In genomic region chr20:3904224-3904623, GRCh38 we compare ENCODE assay signal across 16 cellular contexts.
DNase-seq lines count a peak whose midpoint lies in the region; ATAC-seq and TF ChIP-seq lines count a peak whose summit lies in the region.
"Had no signal": no experiment of that assay in that cellular context is flagged by ENCODE, and none has a peak within 500 bp of the region (broad histone marks: within the 10 kb centered on the region; RNA-seq: fewer than 3 reads in every experiment).

No MANE protein-coding gene starts in this region.

- no peaks in the 10 kb centered on the region for H3K27me3 Mint-ChIP-seq in stimulated activated naive CD8-positive, alpha-beta T cell treated with anti-CD3 and anti-CD28 coated beads, Interleukin-15, Interleukin-2, amounts not matched to agents 100 ng/mL and 50 ng/mL, for 24 hours
- H3K27me3 Mint-ChIP-seq in stimulated activated naive CD8-positive, alpha-beta T cell treated with anti-CD3 and anti-CD28 coated beads, Interleukin-15, amount 100 ng/mL, for 72 hours, result no peaks in the 10 kb centered on the region
- H3K27me3 Mint-ChIP-seq in dendritic cell treated with granulocyte-macrophage colony-stimulating factor and Interleukin-4, amounts not matched to agents 40 ng/mL and 50 ng/mL, for 4 days, result no peaks in the 10 kb centered on the region
- H3K27me3 Mint-ChIP-seq: B cell had no signal

- DNase-seq in stimulated activated naive CD8-positive, alpha-beta T cell treated with anti-CD3 and anti-CD28 coated beads, Interleukin-15, amount 100 ng/mL, for 72 hours, result no peak
- DNase-seq in RWPE1 (ENCODE audit: low spot score), result no peak
- no peak for DNase-seq in NCI-H1436 treated with DMSO at 0.1 percent for 48 hours (lab: John Stamatoyannopoulos, UW)
- no peak for DNase-seq in stimulated activated CD4-positive, alpha-beta T cell treated with anti-CD3 and anti-CD28 coated beads, Interleukin-2, amount 100 ng/mL, for 24 hours
- DNase-seq in SW480 (ENCODE audit: low spot score), result no peak
- no peak for DNase-seq in CD1c-positive myeloid dendritic cell (ENCODE audit: extremely low spot score)
- DNase-seq: ACHN, NCI-H1048, NCI-H2227 treated with DMSO at 0.1 percent for 48 hours, NCI-H524 treated with DMSO at 0.1 percent for 48 hours, OCI-M1, RPMI8226 had no signal

- intact Hi-C loops in dendritic cell treated with granulocyte-macrophage colony-stimulating factor and Interleukin-4, amounts not matched to agents 40 ng/mL and 50 ng/mL, for 4 days (cut with micrococcal nuclease), result no loop called here

- H3K4me1 Mint-ChIP-seq in stimulated activated naive CD8-positive, alpha-beta T cell treated with anti-CD3 and anti-CD28 coated beads, Interleukin-15, Interleukin-2, amounts not matched to agents 100 ng/mL and 50 ng/mL, for 24 hours (ENCODE audit: low read depth), result peaks cover 88% of the 10 kb centered on the region
- H3K4me1 Mint-ChIP-seq in stimulated activated naive CD8-positive, alpha-beta T cell treated with anti-CD3 and anti-CD28 coated beads, Interleukin-15, amount 100 ng/mL, for 72 hours, result peaks cover 86% of the 10 kb centered on the region
- peaks cover 76% of the 10 kb centered on the region for H3K4me1 Mint-ChIP-seq in dendritic cell treated with granulocyte-macrophage colony-stimulating factor and Interleukin-4, amounts not matched to agents 40 ng/mL and 50 ng/mL, for 4 days (ENCODE audit: low read depth)

- POLR2A ChIA-PET in RWPE1 (lab: Yijun Ruan, JAX; ENCODE audit: low non-redundant PET), result no interaction called here

- no peak overlapping the region for H3K4me3 Mint-ChIP-seq in stimulated activated naive CD8-positive, alpha-beta T cell treated with anti-CD3 and anti-CD28 coated beads, Interleukin-15, Interleukin-2, amounts not matched to agents 100 ng/mL and 50 ng/mL, for 24 hours
- H3K4me3 Mint-ChIP-seq in stimulated activated naive CD8-positive, alpha-beta T cell treated with anti-CD3 and anti-CD28 coated beads, Interleukin-15, amount 100 ng/mL, for 72 hours, result peak overlapping the region in 1 of 2 donors; percentile 0
- H3K4me3 Mint-ChIP-seq in dendritic cell treated with granulocyte-macrophage colony-stimulating factor and Interleukin-4, amounts not matched to agents 40 ng/mL and 50 ng/mL, for 4 days, result no peak overlapping the region
- H3K4me3 Mint-ChIP-seq: B cell, GM23338 had no signal

- CTCF ChIA-PET in RWPE1 (lab: Yijun Ruan, JAX), result no interaction called here

- H3K36me3 Mint-ChIP-seq in stimulated activated naive CD8-positive, alpha-beta T cell treated with anti-CD3 and anti-CD28 coated beads, Interleukin-15, Interleukin-2, amounts not matched to agents 100 ng/mL and 50 ng/mL, for 24 hours (ENCODE audit: low read depth), result peaks cover 32% of the 10 kb centered on the region
- peaks cover 53% of the 10 kb centered on the region for H3K36me3 Mint-ChIP-seq in dendritic cell treated with granulocyte-macrophage colony-stimulating factor and Interleukin-4, amounts not matched to agents 40 ng/mL and 50 ng/mL, for 4 days (ENCODE audit: low read depth)

- ATAC-seq in stimulated activated naive CD8-positive, alpha-beta T cell treated with anti-CD3 and anti-CD28 coated beads, Interleukin-15, amount 100 ng/mL, for 72 hours, result no peak
- ATAC-seq: GM23338 had no signal

- H3K9me3 Mint-ChIP-seq in stimulated activated naive CD8-positive, alpha-beta T cell treated with anti-CD3 and anti-CD28 coated beads, Interleukin-15, Interleukin-2, amounts not matched to agents 100 ng/mL and 50 ng/mL, for 24 hours, result no peaks in the 10 kb centered on the region
- no peaks in the 10 kb centered on the region for H3K9me3 Mint-ChIP-seq in stimulated activated naive CD8-positive, alpha-beta T cell treated with anti-CD3 and anti-CD28 coated beads, Interleukin-15, amount 100 ng/mL, for 72 hours
- H3K9me3 Mint-ChIP-seq in dendritic cell treated with granulocyte-macrophage colony-stimulating factor and Interleukin-4, amounts not matched to agents 40 ng/mL and 50 ng/mL, for 4 days, result no peaks in the 10 kb centered on the region
- H3K9me3 Mint-ChIP-seq: GM23338 had no signal

- peak overlapping the region; percentile 40 for H3K27ac Mint-ChIP-seq in stimulated activated naive CD8-positive, alpha-beta T cell treated with anti-CD3 and anti-CD28 coated beads, Interleukin-15, Interleukin-2, amounts not matched to agents 100 ng/mL and 50 ng/mL, for 24 hours
- H3K27ac Mint-ChIP-seq in stimulated activated naive CD8-positive, alpha-beta T cell treated with anti-CD3 and anti-CD28 coated beads, Interleukin-15, amount 100 ng/mL, for 72 hours, result no peak overlapping the region
- H3K27ac Mint-ChIP-seq in dendritic cell treated with granulocyte-macrophage colony-stimulating factor and Interleukin-4, amounts not matched to agents 40 ng/mL and 50 ng/mL, for 4 days, result peak overlapping the region; percentile 82

- no peak for TF ChIP-seq CTCF in RWPE1 (conservative IDR thresholded peaks at IDR 0.05; ENCODE audit: low read depth)

- H3K27ac ChIP-seq in RWPE1, result peak overlapping the region; percentile 71; the same call in 1 of the 2 replicates

Comparison
In these comparisons a context has a peak if more than half of its experiments do, and no peak if none do; other contexts are left out.
1. H3K27ac Mint-ChIP-seq: peak in stimulated activated naive CD8-positive, alpha-beta T cell treated with anti-CD3 and anti-CD28 coated beads, Interleukin-15, Interleukin-2, amounts not matched to agents 100 ng/mL and 50 ng/mL, for 24 hours (single experiment) and dendritic cell treated with granulocyte-macrophage colony-stimulating factor and Interleukin-4, amounts not matched to agents 40 ng/mL and 50 ng/mL, for 4 days (single experiment); none in stimulated activated naive CD8-positive, alpha-beta T cell treated with anti-CD3 and anti-CD28 coated beads, Interleukin-15, amount 100 ng/mL, for 72 hours (0 of 2).